8 cellular contexts compared by ENCODE assay signal in the genomic region with DNA sequence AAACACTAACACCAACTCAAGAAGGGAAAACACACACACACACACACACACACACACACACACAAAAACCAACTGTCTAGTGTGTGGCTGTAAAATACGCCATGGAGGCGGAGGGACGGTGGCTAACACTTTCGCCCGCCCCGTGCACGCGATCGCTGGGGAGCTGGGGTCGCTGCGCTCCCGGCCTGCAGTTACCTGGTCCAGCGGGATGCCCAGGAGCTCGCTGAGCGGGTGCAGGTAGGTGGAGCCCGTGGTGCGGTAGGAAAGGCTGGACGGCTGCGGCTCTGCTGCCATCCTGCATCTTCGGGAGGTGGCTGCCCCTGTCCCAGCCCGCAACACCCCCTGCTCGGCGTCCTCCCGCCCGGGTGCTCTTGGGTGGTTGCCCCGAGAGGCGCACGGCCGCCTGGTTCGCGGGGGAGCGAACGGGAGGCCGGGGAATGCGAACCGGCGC. TPM values are rescaled to one million over a fixed set of nuclear protein-coding genes. Genes with fewer than 3 reads are reported as not detected.
A peak's percentile ranks its signal among the peaks of the same experiment; 100 is the strongest.
DNase-seq lines count a peak whose midpoint lies in the region; ATAC-seq and FAIRE-seq lines count a peak whose summit lies in the region.

No MANE protein-coding gene starts in this region.

- peak overlapping the region; percentile 92 to 97 for H3K27ac ChIP-seq in small intestine (ENCODE audit: low read depth in 1 of 2, low read length in 1 of 2)

- peaks cover 5% of the 10 kb centered on the region for H3K27me3 Mint-ChIP-seq in activated naive CD8-positive, alpha-beta T cell treated with anti-CD3 and anti-CD28 coated beads, Interleukin-2, amount 50 U/mL, for 24 hours

- ATAC-seq in GM18867 (IDR thresholded peaks at IDR 0.05; ENCODE audit: unreplicated experiment) (peak; percentile 31), HG02642 (IDR thresholded peaks at IDR 0.05; ENCODE audit: poor library complexity, unreplicated experiment) (peak; percentile 33)
- peak; percentile 6 for ATAC-seq in activated naive CD8-positive, alpha-beta T cell treated with anti-CD3 and anti-CD28 coated beads, Interleukin-2, amount 50 U/mL, for 24 hours

- peak overlapping the region; percentile 82 for H3K4me3 Mint-ChIP-seq in activated naive CD8-positive, alpha-beta T cell treated with anti-CD3 and anti-CD28 coated beads, Interleukin-2, amount 50 U/mL, for 24 hours

- peak overlapping the region; percentile 84 for H3K4me3 ChIP-seq in iPS-18c (ENCODE audit: insufficient read depth, low read depth, low read length)
- peak overlapping the region; percentile 71 to 74 for H3K4me3 ChIP-seq in small intestine (ENCODE audit: low read depth in 1 of 2, low read length in 2 of 2)

- no peaks in the 10 kb centered on the region for H3K36me3 Mint-ChIP-seq in activated naive CD8-positive, alpha-beta T cell treated with anti-CD3 and anti-CD28 coated beads, Interleukin-2, amount 50 U/mL, for 24 hours (ENCODE audit: low read depth)

- peak overlapping the region; percentile 78 for H3K27ac Mint-ChIP-seq in activated naive CD8-positive, alpha-beta T cell treated with anti-CD3 and anti-CD28 coated beads, Interleukin-2, amount 50 U/mL, for 24 hours

- peaks cover 46% of the 10 kb centered on the region for H3K4me1 Mint-ChIP-seq in activated naive CD8-positive, alpha-beta T cell treated with anti-CD3 and anti-CD28 coated beads, Interleukin-2, amount 50 U/mL, for 24 hours

- DNase-seq in NCI-H2029 treated with DMSO at 0.1 percent for 48 hours (lab: John Stamatoyannopoulos, UW) (peak; percentile 79), small intestine (no peak), DMS 273 (lab: John Stamatoyannopoulos, UW; ENCODE audit: unreplicated experiment) (no peak), superior temporal gyrus (ENCODE audit: extremely low spot score) (no peak)
- DNase-seq in activated naive CD8-positive, alpha-beta T cell treated with anti-CD3 and anti-CD28 coated beads, Interleukin-2, amount 50 U/mL, for 24 hours: no peak

- H3K9me3 Mint-ChIP-seq in activated naive CD8-positive, alpha-beta T cell treated with anti-CD3 and anti-CD28 coated beads, Interleukin-2, amount 50 U/mL, for 24 hours: no peaks in the 10 kb centered on the region

- FAIRE-seq in small intestine (lab: Jason Lieb, UNC): no peak

- H3K27me3 ChIP-seq in small intestine (ENCODE audit: control insufficient read depth in 2 of 2, insufficient read depth in 2 of 2, low read length in 2 of 2): no peaks in the 10 kb centered on the region

- H3K9me3 ChIP-seq in iPS-18c (ENCODE audit: control insufficient read depth, insufficient read depth, low read length) (no peaks in the 10 kb centered on the region), small intestine (ENCODE audit: control insufficient read depth, low read depth) (no peaks in the 10 kb centered on the region)

- peaks cover 3 to 7% of the 10 kb centered on the region in 2 donors for H3K4me1 ChIP-seq in small intestine (ENCODE audit: control insufficient read depth in 2 of 2, insufficient read depth in 1 of 2, low read depth in 1 of 2, low read length in 1 of 2)

- 0% methylated on average over 34 to 37 of the region's 37 CpGs for WGBS in small intestine, 3 donors

- H3K36me3 ChIP-seq in small intestine (ENCODE audit: control insufficient read depth in 2 of 2, insufficient read depth in 2 of 2, low read length in 2 of 2): no peaks in the 10 kb centered on the region

RNA-seq across cellular contexts. Expression of a gene that starts 0.3 kb away (rescaled TPM):
- 10 to 100 TPM in 1 of 3 donors, 1 to 10 TPM in 2; 1.1 to 11.3 (median 2.5) TPM for polyA plus RNA-seq in small intestine
